In the genomic region with DNA sequence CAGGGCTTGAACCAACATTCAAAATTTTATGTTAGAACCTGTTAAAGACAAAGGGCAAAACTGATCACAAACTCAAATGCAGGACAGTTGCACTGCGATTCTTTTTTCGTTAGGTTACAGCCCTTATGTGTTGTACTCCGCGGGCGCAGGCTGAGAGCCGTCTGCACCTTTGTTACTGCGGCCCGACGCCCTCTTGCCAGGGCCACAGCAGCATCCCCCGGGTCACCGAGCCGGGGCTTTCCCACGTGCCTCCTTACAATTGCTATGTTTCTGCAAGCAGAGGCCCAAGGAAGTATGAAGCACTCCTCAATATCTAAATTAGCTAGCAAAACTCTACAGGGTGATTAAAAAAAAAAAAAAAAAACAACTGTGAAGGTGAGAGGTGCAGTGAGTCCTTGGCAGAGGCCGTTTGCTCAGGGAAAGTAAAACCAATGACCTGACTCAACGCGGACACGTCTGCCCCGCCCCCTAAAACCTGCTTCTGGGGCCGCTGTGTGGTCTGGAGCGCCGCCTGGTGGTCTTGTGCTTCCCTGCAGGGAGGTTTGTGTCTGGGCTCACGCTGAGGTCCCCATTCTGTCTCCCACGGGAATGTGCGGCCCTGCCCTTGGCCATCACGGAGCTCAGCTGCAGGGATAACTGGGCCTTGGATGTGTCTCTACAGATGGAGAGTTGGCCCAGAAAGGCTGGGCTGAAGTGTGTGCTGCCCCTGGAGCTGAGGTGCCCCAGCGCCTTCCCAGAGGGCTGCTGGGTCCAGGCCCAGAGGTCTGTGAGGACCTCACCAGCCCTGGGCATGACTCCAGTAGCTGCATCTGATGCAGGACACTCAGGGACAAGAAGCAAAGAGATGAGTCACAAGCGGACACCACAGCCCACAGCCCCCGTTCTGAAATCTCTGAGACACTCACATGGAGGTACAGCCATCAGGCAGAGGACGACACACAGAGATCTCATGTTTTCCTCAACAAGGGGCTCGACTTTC, we compare ENCODE assay signal across 8 cellular contexts.
A peak's percentile ranks its signal among the peaks of the same experiment; 100 is the strongest.
DNase-seq lines count a peak whose midpoint lies in the region; ATAC-seq and TF ChIP-seq lines count a peak whose summit lies in the region.

No MANE protein-coding gene starts in this region.

- no peak overlapping the region for H4K91ac ChIP-seq in H9 (ENCODE audit: insufficient read length, low read depth, low read length)

- no peak overlapping the region for H3K23ac ChIP-seq in H9 (ENCODE audit: insufficient read length, low read depth, low read length)

- no peak overlapping the region for H3K27ac Mint-ChIP-seq in H9
- no peak overlapping the region for H3K27ac Mint-ChIP-seq in activated CD8-positive, alpha-beta memory T cell treated with anti-CD3 and anti-CD28 coated beads, Interleukin-2, amount 10 ng/mL, durations not matched to agents 7 days and 5 days

- peaks cover 0 to 24% (median 4%) of the 10 kb centered on the region in 3 experiments for H3K36me3 Mint-ChIP-seq in H9 (ENCODE audit: insufficient read depth in 1 of 3, low read depth in 3 of 3)
- no peaks in the 10 kb centered on the region for H3K36me3 Mint-ChIP-seq in activated CD8-positive, alpha-beta memory T cell treated with anti-CD3 and anti-CD28 coated beads, Interleukin-2, amount 10 ng/mL, durations not matched to agents 7 days and 5 days

- H3K4me1 ChIP-seq in H9 (ENCODE audit: insufficient read depth, low read length) (no peaks in the 10 kb centered on the region), heart right ventricle (peaks cover 0 to 3% (median 0%) of the 10 kb centered on the region in 9 donors)

- no peak overlapping the region for H3K4ac ChIP-seq in H9 (ENCODE audit: low read depth, low read length)

- intact Hi-C loops in heart right ventricle (cut with DNase I): loop anchor here in 6 of 10 donors (5.0 to 10.0 kb wide), 4 partner anchors 250 to 390 kb away; no protein-coding TSS in a partner anchor

- H3K27me3 Mint-ChIP-seq in H9 (ENCODE audit: low read depth): peaks cover 3% of the 10 kb centered on the region
- H3K27me3 Mint-ChIP-seq in activated CD8-positive, alpha-beta memory T cell treated with anti-CD3 and anti-CD28 coated beads, Interleukin-2, amount 10 ng/mL, durations not matched to agents 7 days and 5 days: peaks cover 13% of the 10 kb centered on the region

- peaks cover 94 to 97% of the 10 kb centered on the region in 2 experiments for H3K9me3 Mint-ChIP-seq in H9
- no peaks in the 10 kb centered on the region for H3K9me3 Mint-ChIP-seq in activated CD8-positive, alpha-beta memory T cell treated with anti-CD3 and anti-CD28 coated beads, Interleukin-2, amount 10 ng/mL, durations not matched to agents 7 days and 5 days (ENCODE audit: low read depth)

- H3K18ac ChIP-seq in H9 (ENCODE audit: insufficient read length, low read depth, low read length): no peak overlapping the region

- CTCF ChIA-PET in activated CD8-positive, alpha-beta memory T cell treated with anti-CD3 and anti-CD28 coated beads, Interleukin-2, amount 10 ng/mL, durations not matched to agents 7 days and 5 days (lab: Charles Lee): interaction anchor here (0.6 to 3.5 kb wide), 24 partner anchors 24 to 768 kb away, joined by 3 to 25 read pairs (median 4); no protein-coding TSS in a partner anchor

- no peak overlapping the region for H3K4me2 ChIP-seq in H9 (ENCODE audit: insufficient read depth, insufficient read length, low read length)

- H3K79me1 ChIP-seq in H9 (ENCODE audit: insufficient read depth, low read depth, low read length, poor library complexity, severe bottlenecking): no peaks in the 10 kb centered on the region

- in situ Hi-C loops in ACHN (cut with HindIII; ENCODE audit: low pct_ligation_motif_present, low pct_unique_long_range_greater_than_20kb, low sequenced_read_pairs): no loop called here

- no peak overlapping the region for H3K56ac ChIP-seq in H9 (ENCODE audit: insufficient read length, low read depth, low read length)

- H3K36me3 ChIP-seq in heart right ventricle: no peaks in the 10 kb centered on the region

- H2BK120ac ChIP-seq in H9 (ENCODE audit: low read depth, low read length, poor library complexity, severe bottlenecking): no peak overlapping the region

- no peaks in the 10 kb centered on the region for H4K20me1 ChIP-seq in H9 (ENCODE audit: control insufficient read depth, insufficient read depth, insufficient read length)

- H2BK20ac ChIP-seq in H9 (ENCODE audit: low read depth, low read length, poor library complexity, severe bottlenecking): no peak overlapping the region

- H3K23me2 ChIP-seq in H9 (ENCODE audit: insufficient read length, low read depth, low read length, poor library complexity, severe bottlenecking): no peaks in the 10 kb centered on the region

- no peak overlapping the region for H2BK5ac ChIP-seq in H9 (ENCODE audit: insufficient read length, low read length)

- H3K4me3 Mint-ChIP-seq in H9: no peak overlapping the region
- no peak overlapping the region for H3K4me3 Mint-ChIP-seq in activated CD8-positive, alpha-beta memory T cell treated with anti-CD3 and anti-CD28 coated beads, Interleukin-2, amount 10 ng/mL, durations not matched to agents 7 days and 5 days

- H4K5ac ChIP-seq in H9 (ENCODE audit: insufficient read length, low read depth, low read length): no peak overlapping the region

- H2BK12ac ChIP-seq in H9 (ENCODE audit: insufficient read length, low read depth, low read length): no peak overlapping the region

- peak; percentile 81 for ATAC-seq in activated CD8-positive, alpha-beta memory T cell treated with anti-CD3 and anti-CD28 coated beads, Interleukin-2, amount 10 ng/mL, durations not matched to agents 7 days and 5 days
- ATAC-seq in heart right ventricle (peak; percentile 38 to 85 (median 72)), GM21737 (IDR thresholded peaks at IDR 0.05; ENCODE audit: unreplicated experiment) (no peak), GM21447 (IDR thresholded peaks at IDR 0.05; ENCODE audit: unreplicated experiment) (no peak)

- whole genome bisulfite sequencing in H9 (ENCODE audit: extremely low coverage, insufficient read length, low lambda C conversion rate): no CpG with 5 or more reads among the region's 30 CpGs
- WGBS in heart right ventricle, 2 donors: 53 to 54% methylated on average over 30 of the region's 30 CpGs

- H3T11ph ChIP-seq in H9 (ENCODE audit: low read length): no peak overlapping the region

- H4K8ac ChIP-seq in H9 (replicated peaks; ENCODE audit: insufficient read length, low read depth, low read length): no peak overlapping the region

- H3K79me2 ChIP-seq in H9 (ENCODE audit: insufficient read depth, low read length): no peaks in the 10 kb centered on the region

- no peak overlapping the region for H3K4me3 ChIP-seq in heart right ventricle

- no peak overlapping the region for H3K9ac ChIP-seq in H9 (ENCODE audit: extremely low read depth, insufficient read length, low read length)

- H3K9me3 ChIP-seq in H9 (ENCODE audit: control insufficient read depth, low read depth, low read length): peaks cover 92% of the 10 kb centered on the region
- H3K9me3 ChIP-seq in heart right ventricle: peaks cover 0 to 10% (median 1%) of the 10 kb centered on the region in 11 donors

- peak; percentile 23; the same call in 1 of the 3 replicates for TF ChIP-seq CTCF in H9 (conservative IDR thresholded peaks at IDR 0.05)
- TF ChIP-seq CTCF in heart right ventricle (IDR thresholded peaks at IDR 0.05): peak; percentile 59 to 82 (median 70)

- H3K27me3 ChIP-seq in H9 (ENCODE audit: insufficient read depth, low read length) (no peaks in the 10 kb centered on the region), heart right ventricle (peaks cover 0 to 29% (median 0%) of the 10 kb centered on the region in 7 donors)

- DNase-seq in ACHN (peak; percentile 60), H9 (no peak), NOMO-1 treated with dmso at 0.1 percent for 144 hours (lab: John Stamatoyannopoulos, UW; ENCODE audit: unreplicated experiment) (peak; percentile 54), heart right ventricle (peak; percentile 40 to 63)
- DNase-seq in activated CD8-positive, alpha-beta memory T cell treated with anti-CD3 and anti-CD28 coated beads, Interleukin-2, amount 10 ng/mL, durations not matched to agents 7 days and 5 days: peak; percentile 84
- peak; percentile 69 for DNase-seq in stimulated activated CD8-positive, alpha-beta memory T cell treated with anti-CD3 and anti-CD28 coated beads, Interleukin-12 subunit alpha, Interleukin-12 subunit beta, amount 100 ng/mL, for 1 hour (ENCODE audit: low read depth)

- H3K27ac ChIP-seq in H9 (ENCODE audit: insufficient read length, low read depth, low read length) (no peak overlapping the region), heart right ventricle (no peak overlapping the region)

- H3K4me1 Mint-ChIP-seq in H9: no peaks in the 10 kb centered on the region
- H3K4me1 Mint-ChIP-seq in activated CD8-positive, alpha-beta memory T cell treated with anti-CD3 and anti-CD28 coated beads, Interleukin-2, amount 10 ng/mL, durations not matched to agents 7 days and 5 days: peaks cover 17% of the 10 kb centered on the region

- H2AFZ ChIP-seq in H9 (ENCODE audit: low read length): no peak overlapping the region

- no peak overlapping the region for H2AK5ac ChIP-seq in H9 (ENCODE audit: insufficient read length, low read length)

- no peak overlapping the region for H2BK15ac ChIP-seq in H9 (ENCODE audit: low read depth, low read length)

- H3K14ac ChIP-seq in H9 (ENCODE audit: insufficient read depth, low read length): no peak overlapping the region

Comparison
In these comparisons a context has a peak if more than half of its experiments do, and no peak if none do; other contexts are left out.
1. ATAC-seq: peak in activated CD8-positive, alpha-beta memory T cell treated with anti-CD3 and anti-CD28 coated beads, Interleukin-2, amount 10 ng/mL, durations not matched to agents 7 days and 5 days (single experiment) and heart right ventricle (8 of 8); none in GM21737 (single experiment) and GM21447 (single experiment).